1 cellular context compared by ENCODE assay signal in genomic region chr19:21328885-21329605, GRCh38.
A peak's percentile ranks its signal among the peaks of the same experiment; 100 is the strongest.
TF ChIP-seq lines count a peak whose summit lies in the region.

ZNF708 (minus strand) TSS chr19:21329410; CDS start chr19:21329212, 198 bp downstream.

TF ChIP-seq in H1, 55 proteins besides CTCF, POLR2A, EP300 and RAD21:
- TF ChIP-seq TAF1 (IDR thresholded peaks at IDR 0.05; ENCODE audit: low read depth, low read length) (peak; percentile 98), CBX8 (IDR thresholded peaks at IDR 0.05; ENCODE audit: borderline replicate concordance, low read depth, low read length) (no peak), SIN3A (conservative IDR thresholded peaks at IDR 0.05 in 1 of 2, IDR thresholded peaks at IDR 0.05 in 1 of 2; ENCODE audit: low read depth in 1 of 2, low read length in 2 of 2) (peak; percentile 86 to 91; a peak in 3 of 4 replicates), HDAC2 (IDR thresholded peaks at IDR 0.05; ENCODE audit: borderline replicate concordance in 1 of 2, low read depth in 2 of 2, low read length in 2 of 2) (peak in 1 of 2 experiments; percentile 75; a peak in 1 of 4 replicates), ATF2 (IDR thresholded peaks at IDR 0.05; ENCODE audit: low read length) (0 out of 2 replicates have a peak, but pooled peaks have one; percentile 8), YY1 (IDR thresholded peaks at IDR 0.05; ENCODE audit: low read depth, low read length) (peak; percentile 88), EZH2 (IDR thresholded peaks at IDR 0.05; ENCODE audit: low read depth, low read length, severe bottlenecking) (no peak), CREB1 (IDR thresholded peaks at IDR 0.05) (no peak), SIRT6 (IDR thresholded peaks at IDR 0.05; ENCODE audit: low read length) (no peak), KDM4A (IDR thresholded peaks at IDR 0.05; ENCODE audit: low read depth, low read length, severe bottlenecking) (peak; percentile 41), JUND (IDR thresholded peaks at IDR 0.05; ENCODE audit: low read length) (no peak), BRCA1 (IDR thresholded peaks at IDR 0.05; ENCODE audit: low read depth, low read length) (no peak), EGR1 (IDR thresholded peaks at IDR 0.05; ENCODE audit: borderline replicate concordance, low read depth, low read length) (no peak), ZNF274 (IDR thresholded peaks at IDR 0.05; ENCODE audit: borderline replicate concordance, extremely low read depth, low read length) (no peak), CHD2 (IDR thresholded peaks at IDR 0.05; ENCODE audit: low read length) (no peak), MAX (IDR thresholded peaks at IDR 0.05) (peak; percentile 23; the same call in 1 of the 2 replicates), SAP30 (IDR thresholded peaks at IDR 0.05; ENCODE audit: insufficient read depth, insufficient replicate concordance, low read length) (peak; percentile 75), RBBP5 (IDR thresholded peaks at IDR 0.05; ENCODE audit: borderline replicate concordance, low read depth, low read length) (0 out of 2 replicates have a peak, but pooled peaks have one; percentile 42), SP1 (IDR thresholded peaks at IDR 0.05; ENCODE audit: low read depth, low read length) (peak; percentile 44; the same call in 1 of the 2 replicates), POLR2AphosphoS5 (IDR thresholded peaks at IDR 0.05; ENCODE audit: low read depth, low read length) (peak; percentile 92), GTF2F1 (IDR thresholded peaks at IDR 0.05; ENCODE audit: borderline replicate concordance, low read depth, low read length) (0 out of 2 replicates have a peak, but pooled peaks have one; percentile 49), CHD7 (IDR thresholded peaks at IDR 0.05; ENCODE audit: insufficient replicate concordance, low read length) (no peak), PHF8 (conservative IDR thresholded peaks at IDR 0.05; ENCODE audit: low read depth, low read length) (peak; percentile 91), TEAD4 (IDR thresholded peaks at IDR 0.05; ENCODE audit: low read depth, low read length) (no peak), TAF7 (optimal IDR thresholded peaks at IDR 0.05; ENCODE audit: borderline replicate concordance, low read depth, low read length) (peak; percentile 77), SP2 (IDR thresholded peaks at IDR 0.05; ENCODE audit: low read length) (no peak), USF2 (IDR thresholded peaks at IDR 0.05; ENCODE audit: low read length) (no peak), KDM5A (IDR thresholded peaks at IDR 0.05; ENCODE audit: low read length) (0 out of 2 replicates have a peak, but pooled peaks have one; percentile 29), GABPA (IDR thresholded peaks at IDR 0.05; ENCODE audit: borderline replicate concordance, insufficient read depth, low read length) (peak; percentile 35; the same call in 1 of the 2 replicates), RXRA (IDR thresholded peaks at IDR 0.05; ENCODE audit: insufficient read depth, low read depth, low read length) (no peak), TBP (IDR thresholded peaks at IDR 0.05; ENCODE audit: low read depth, low read length) (peak; percentile 91), KDM1A (IDR thresholded peaks at IDR 0.05; ENCODE audit: borderline replicate concordance, low read length) (no peak), HDAC6 (IDR thresholded peaks at IDR 0.05; ENCODE audit: low read depth, low read length) (no peak), CBX5 (IDR thresholded peaks at IDR 0.05; ENCODE audit: low read depth, low read length) (no peak), ASH2L (IDR thresholded peaks at IDR 0.05; ENCODE audit: low read length) (peak; percentile 87), FOSL1 (IDR thresholded peaks at IDR 0.05; ENCODE audit: insufficient read depth, low read depth, low read length) (no peak)
